In genomic region chr7:158784270-158784669, GRCh38 we compare ENCODE assay signal across 19 cellular contexts. TPM values are rescaled to one million over a fixed set of nuclear protein-coding genes. Genes with fewer than 3 reads are reported as not detected.
DNase-seq lines count a peak whose midpoint lies in the region; ATAC-seq and TF ChIP-seq lines count a peak whose summit lies in the region.
"Had no signal": no experiment of that assay in that cellular context is flagged by ENCODE, and none has a peak within 500 bp of the region (broad histone marks: within the 10 kb centered on the region; RNA-seq: fewer than 3 reads in every experiment).

No MANE protein-coding gene starts in this region.

- H3K4me3 Mint-ChIP-seq in naive thymus-derived CD4-positive, alpha-beta T cell, result no peak overlapping the region
- no peak overlapping the region for H3K4me3 Mint-ChIP-seq in type B pancreatic cell
- H3K4me3 Mint-ChIP-seq: activated CD4-positive, alpha-beta T cell treated with anti-CD3 and anti-CD28 coated beads for 36 hours; CD14-positive monocyte; memory B cell; neural progenitor cell had no signal

- H3K4me1 Mint-ChIP-seq in naive thymus-derived CD4-positive, alpha-beta T cell, result peaks cover 2 to 16% (median 8%) of the 10 kb centered on the region in 7 donors
- H3K4me1 Mint-ChIP-seq in type B pancreatic cell (ENCODE audit: unreplicated experiment), result no peaks in the 10 kb centered on the region
- H3K4me1 Mint-ChIP-seq: CD14-positive monocyte, memory B cell, neural progenitor cell had no signal

- H3K27ac ChIP-seq in heart left ventricle (peak overlapping the region in 11 of 12 donors; percentile 65 to 90 (median 82)), tibial artery (peak overlapping the region; percentile 75 to 80)
- no peak overlapping the region for H3K27ac ChIP-seq in naive thymus-derived CD4-positive, alpha-beta T cell (ENCODE audit: low read depth, low read length)
- H3K27ac ChIP-seq: hepatocyte, neural progenitor cell had no signal

- H3K27me3 ChIP-seq in heart left ventricle, result no peaks in the 10 kb centered on the region
- no peaks in the 10 kb centered on the region for H3K27me3 ChIP-seq in naive thymus-derived CD4-positive, alpha-beta T cell (ENCODE audit: control insufficient read depth in 2 of 2, insufficient read depth in 2 of 2, low read length in 2 of 2)
- no peaks in the 10 kb centered on the region for H3K27me3 ChIP-seq in tibial artery
- H3K27me3 ChIP-seq: hepatocyte, neural progenitor cell had no signal

- WGBS in heart left ventricle, 4 donors, result 76 to 86% (median 84%) methylated on average over 6 to 7 of the region's 7 CpGs

- H3K36me3 ChIP-seq in heart left ventricle, result peaks cover 0 to 84% (median 65%) of the 10 kb centered on the region in 9 donors
- H3K36me3 ChIP-seq in naive thymus-derived CD4-positive, alpha-beta T cell (ENCODE audit: control insufficient read depth in 2 of 3, insufficient read depth in 3 of 3, low read length in 3 of 3), result peaks cover 13 to 65% (median 24%) of the 10 kb centered on the region in 3 experiments
- H3K36me3 ChIP-seq in tibial artery, result peaks cover 16 to 52% (median 30%) of the 10 kb centered on the region in 3 donors
- H3K36me3 ChIP-seq: neural progenitor cell had no signal

- in situ Hi-C loops in astrocyte of the spinal cord (cut with HindIII; ENCODE audit: low sequenced_read_pairs), result no loop called here

- H3K4me3 ChIP-seq in heart left ventricle (no peak overlapping the region), astrocyte of the spinal cord (ENCODE audit: low read depth, low read length) (no peak overlapping the region), tibial artery (no peak overlapping the region)
- H3K4me3 ChIP-seq in naive thymus-derived CD4-positive, alpha-beta T cell (ENCODE audit: low read length), result no peak overlapping the region
- H3K4me3 ChIP-seq: hepatocyte, neural progenitor cell had no signal

- H3K27ac Mint-ChIP-seq in naive thymus-derived CD4-positive, alpha-beta T cell, result peak overlapping the region in 2 of 9 donors; percentile 22 to 54
- H3K27ac Mint-ChIP-seq in type B pancreatic cell, result no peak overlapping the region
- H3K27ac Mint-ChIP-seq: activated CD4-positive, alpha-beta T cell treated with anti-CD3 and anti-CD28 coated beads for 36 hours; memory B cell; neural progenitor cell had no signal

- POLR2A ChIA-PET in naive thymus-derived CD4-positive, alpha-beta T cell (lab: Charles Lee), result interaction anchor here (0.6 to 1.7 kb wide), 4 partner anchors 15 to 45 kb away, joined by 3 to 5 read pairs (median 4); partner anchors contain the start of gene ESYT2

- peak in 3 of 4 donors; percentile 5 to 14 (median 12) for ATAC-seq in heart left ventricle
- ATAC-seq in Right ventricle myocardium inferior, result no peak
- peak; percentile 4 for ATAC-seq in naive thymus-derived CD4-positive, alpha-beta T cell
- ATAC-seq in HG02884 (IDR thresholded peaks at IDR 0.05; ENCODE audit: unreplicated experiment), result no peak
- ATAC-seq in GM21390 (IDR thresholded peaks at IDR 0.05; ENCODE audit: unreplicated experiment), result no peak

- no peaks in the 10 kb centered on the region for H3K27me3 Mint-ChIP-seq in naive thymus-derived CD4-positive, alpha-beta T cell
- no peaks in the 10 kb centered on the region for H3K27me3 Mint-ChIP-seq in type B pancreatic cell
- H3K27me3 Mint-ChIP-seq: activated CD4-positive, alpha-beta T cell treated with anti-CD3 and anti-CD28 coated beads for 36 hours; memory B cell had no signal

- TF ChIP-seq POLR2A in heart left ventricle (IDR thresholded peaks at IDR 0.05), result no peak

- CTCF ChIA-PET in naive thymus-derived CD4-positive, alpha-beta T cell (lab: Charles Lee), result interaction anchor here (1.0 to 1.9 kb wide), 2 partner anchors 29 to 38 kb away, joined by 3 to 5 read pairs; no protein-coding TSS in a partner anchor

- H3K9me3 Mint-ChIP-seq in naive thymus-derived CD4-positive, alpha-beta T cell, result no peaks in the 10 kb centered on the region
- no peaks in the 10 kb centered on the region for H3K9me3 Mint-ChIP-seq in type B pancreatic cell
- H3K9me3 Mint-ChIP-seq: CD14-positive monocyte, memory B cell, neural progenitor cell had no signal

- H3K36me3 Mint-ChIP-seq in naive thymus-derived CD4-positive, alpha-beta T cell, result peaks cover 0 to 20% (median 7%) of the 10 kb centered on the region in 5 donors
- peaks cover 6% of the 10 kb centered on the region for H3K36me3 Mint-ChIP-seq in type B pancreatic cell
- H3K36me3 Mint-ChIP-seq: neural progenitor cell had no signal

- H3K9me3 ChIP-seq in heart left ventricle (no peaks in the 10 kb centered on the region), tibial artery (no peaks in the 10 kb centered on the region)
- no peaks in the 10 kb centered on the region for H3K9me3 ChIP-seq in naive thymus-derived CD4-positive, alpha-beta T cell (ENCODE audit: control insufficient read depth in 2 of 3, low read length in 3 of 3)

- H3K4me1 ChIP-seq in heart left ventricle (peaks cover 0 to 52% (median 24%) of the 10 kb centered on the region in 12 donors), tibial artery (peaks cover 0 to 73% (median 33%) of the 10 kb centered on the region in 4 donors)
- peaks cover under 1 to 28% of the 10 kb centered on the region in 2 donors for H3K4me1 ChIP-seq in naive thymus-derived CD4-positive, alpha-beta T cell (ENCODE audit: control insufficient read depth in 2 of 2, insufficient read depth in 2 of 2, low read length in 2 of 2)
- H3K4me1 ChIP-seq: neural progenitor cell had no signal

- intact Hi-C loops in heart left ventricle (cut with DNase I), result loop anchor here in 9 of 10 donors (5.0 to 10.0 kb wide), 5 partner anchors 33 to 193 kb away; partner anchors contain the start of gene ESYT2 (in 4 of the 9)
- intact Hi-C loops in Right ventricle myocardium inferior (cut with DNase I), result loop anchor here (5.0 kb wide), 2 partner anchors 83 to 128 kb away; no protein-coding TSS in a partner anchor
- intact Hi-C loops in naive thymus-derived CD4-positive, alpha-beta T cell (cut with micrococcal nuclease), result loop anchor here in 1 of 2 donors (5.0 kb wide), 1 partner anchor 193 kb away; no protein-coding TSS in a partner anchor
- intact Hi-C loops in tibial artery (cut with DNase I; ENCODE audit: low total_unique reads), result loop anchor here (5.0 kb wide), 1 partner anchor 43 kb away; the partner anchor contains the start of gene ESYT2

- TF ChIP-seq CTCF in heart left ventricle (IDR thresholded peaks at IDR 0.05) (no peak), astrocyte of the spinal cord (IDR thresholded peaks at IDR 0.05; ENCODE audit: low read depth, low read length) (no peak), tibial artery (IDR thresholded peaks at IDR 0.05) (no peak), type B pancreatic cell (conservative IDR thresholded peaks at IDR 0.05) (no peak)

- DNase-seq in heart left ventricle (no peak), Right ventricle myocardium inferior (ENCODE audit: missing footprints) (no peak), astrocyte of the spinal cord (ENCODE audit: low read depth, low spot score) (peak; percentile 11), tibial artery (no peak), type B pancreatic cell (ENCODE audit: extremely low spot score, unreplicated experiment) (no peak)
- DNase-seq in naive thymus-derived CD4-positive, alpha-beta T cell, result no peak
- DNase-seq: activated CD4-positive, alpha-beta T cell treated with anti-CD3 and anti-CD28 coated beads for 36 hours; activated effector memory CD4-positive, alpha-beta T cell treated with Interleukin-2 at 50 U/mL for 16 hours; amniotic stem cell; GDM1; H7; NCI-H524; stimulated activated CD4-positive, alpha-beta T cell treated with anti-CD3 and anti-CD28 coated beads, Interleukin-15, amount 100 ng/mL, for 24 hours had no signal

RNA-seq across cellular contexts. Expression of gene ESYT2, which starts 45.0 kb away (rescaled TPM):
- total RNA-seq in heart left ventricle, result 10 to 100 TPM; 42.8 to 91.8 (median 50.9) TPM
- 10 to 100 TPM; 16.2 to 46.4 TPM for polyA plus RNA-seq in heart left ventricle
- 42.5 TPM for total RNA-seq in Right ventricle myocardium inferior
- total RNA-seq in naive thymus-derived CD4-positive, alpha-beta T cell, result 100 to 1,000 TPM; 103 to 129 (median 113) TPM
- 10 to 100 TPM; 46.3 to 87.2 TPM for polyA plus RNA-seq in naive thymus-derived CD4-positive, alpha-beta T cell
- 42.1 and 89.4 TPM in 2 replicates for total RNA-seq in type B pancreatic cell (ENCODE audit: low replicate concordance)

Comparison
In these comparisons a context has a peak if more than half of its experiments do, and no peak if none do; other contexts are left out.
1. ATAC-seq: peak in heart left ventricle (3 of 4) and naive thymus-derived CD4-positive, alpha-beta T cell (single experiment); none in Right ventricle myocardium inferior (single experiment), HG02884 (single experiment) and GM21390 (single experiment).